In genomic region chr1:46612937-46613660, GRCh38 we compare ENCODE assay signal across 8 cellular contexts. TPM values are rescaled to one million over a fixed set of nuclear protein-coding genes. Genes with fewer than 3 reads are reported as not detected.
DNase-seq lines count a peak whose midpoint lies in the region; ATAC-seq and TF ChIP-seq lines count a peak whose summit lies in the region.

No MANE protein-coding gene starts in this region.

- H3K27ac Mint-ChIP-seq in CD4-positive, CD25-positive, alpha-beta regulatory T cell, result peak overlapping the region in 2 of 3 donors; percentile 35 to 59
- H3K27ac Mint-ChIP-seq in activated T-helper 1 cell treated with anti-CD3 and anti-CD28 coated beads, Interleukin-12 subunit alpha, Interleukin-12 subunit beta, Interleukin-2, Interleukin-4 antibody, amounts not matched to agents 30 ng/mL and 10 ng/mL and 1 ng/mL, durations not matched to agents 14 hours and 24 hours and 36 hours, result peak overlapping the region; percentile 19

- no peak overlapping the region for H3K4me3 ChIP-seq in CD4-positive, CD25-positive, alpha-beta regulatory T cell (ENCODE audit: low read depth, low read length)
- peak overlapping the region; percentile 18 to 34 for H3K4me3 ChIP-seq in right atrium auricular region
- H3K4me3 ChIP-seq in psoas muscle, result peak overlapping the region; percentile 46

- intact Hi-C loops in activated T-helper 1 cell treated with anti-CD3 and anti-CD28 coated beads, Interleukin-12 subunit alpha, Interleukin-12 subunit beta, Interleukin-2, Interleukin-4 antibody, amounts not matched to agents 30 ng/mL and 10 ng/mL and 1 ng/mL, durations not matched to agents 14 hours and 24 hours and 36 hours (cut with micrococcal nuclease), result no loop called here
- intact Hi-C loops in psoas muscle (cut with DNase I), result no loop called here

- WGBS in psoas muscle, 3 donors, result 49 to 57% (median 54%) methylated on average over 38 of the region's 38 CpGs

- no peak for ATAC-seq in CD4-positive, CD25-positive, alpha-beta regulatory T cell (ENCODE audit: low read depth in 2 of 2)
- ATAC-seq in psoas muscle (peak; percentile 52 to 73 (median 66)), HG03442 (IDR thresholded peaks at IDR 0.05; ENCODE audit: unreplicated experiment) (no peak), GM18861 (IDR thresholded peaks at IDR 0.05; ENCODE audit: unreplicated experiment) (no peak)

- peaks cover 49% of the 10 kb centered on the region for H3K4me1 ChIP-seq in CD4-positive, CD25-positive, alpha-beta regulatory T cell (ENCODE audit: control insufficient read depth, insufficient read depth, low read length, poor library complexity, severe bottlenecking)
- H3K4me1 ChIP-seq in right atrium auricular region, result peaks cover 0 to 59% of the 10 kb centered on the region in 2 donors
- peaks cover 63% of the 10 kb centered on the region for H3K4me1 ChIP-seq in psoas muscle

- H3K36me3 Mint-ChIP-seq in CD4-positive, CD25-positive, alpha-beta regulatory T cell, result peaks cover 31% of the 10 kb centered on the region
- H3K36me3 Mint-ChIP-seq in activated T-helper 1 cell treated with anti-CD3 and anti-CD28 coated beads, Interleukin-12 subunit alpha, Interleukin-12 subunit beta, Interleukin-2, Interleukin-4 antibody, amounts not matched to agents 30 ng/mL and 10 ng/mL and 1 ng/mL, durations not matched to agents 14 hours and 24 hours and 36 hours (ENCODE audit: low read depth), result peaks cover 35% of the 10 kb centered on the region

- no peaks in the 10 kb centered on the region for H3K27me3 Mint-ChIP-seq in CD4-positive, CD25-positive, alpha-beta regulatory T cell
- H3K27me3 Mint-ChIP-seq in activated T-helper 1 cell treated with anti-CD3 and anti-CD28 coated beads, Interleukin-12 subunit alpha, Interleukin-12 subunit beta, Interleukin-2, Interleukin-4 antibody, amounts not matched to agents 30 ng/mL and 10 ng/mL and 1 ng/mL, durations not matched to agents 14 hours and 24 hours and 36 hours (ENCODE audit: insufficient read depth), result no peaks in the 10 kb centered on the region

- H3K4me1 Mint-ChIP-seq in CD4-positive, CD25-positive, alpha-beta regulatory T cell, result peaks cover 0 to 75% (median 42%) of the 10 kb centered on the region in 4 donors
- peaks cover 40% of the 10 kb centered on the region for H3K4me1 Mint-ChIP-seq in activated T-helper 1 cell treated with anti-CD3 and anti-CD28 coated beads, Interleukin-12 subunit alpha, Interleukin-12 subunit beta, Interleukin-2, Interleukin-4 antibody, amounts not matched to agents 30 ng/mL and 10 ng/mL and 1 ng/mL, durations not matched to agents 14 hours and 24 hours and 36 hours (ENCODE audit: low read depth)

- H3K27me3 ChIP-seq in CD4-positive, CD25-positive, alpha-beta regulatory T cell (ENCODE audit: control insufficient read depth, insufficient read depth, low read length), result no peaks in the 10 kb centered on the region
- H3K27me3 ChIP-seq in right atrium auricular region (no peaks in the 10 kb centered on the region), psoas muscle (ENCODE audit: insufficient read depth in 3 of 3, low read length in 2 of 3) (no peaks in the 10 kb centered on the region)

- no peaks in the 10 kb centered on the region for H3K9me3 Mint-ChIP-seq in CD4-positive, CD25-positive, alpha-beta regulatory T cell
- no peaks in the 10 kb centered on the region for H3K9me3 Mint-ChIP-seq in activated T-helper 1 cell treated with anti-CD3 and anti-CD28 coated beads, Interleukin-12 subunit alpha, Interleukin-12 subunit beta, Interleukin-2, Interleukin-4 antibody, amounts not matched to agents 30 ng/mL and 10 ng/mL and 1 ng/mL, durations not matched to agents 14 hours and 24 hours and 36 hours

- DNase-seq in CD4-positive, CD25-positive, alpha-beta regulatory T cell, result no peak
- no peak for DNase-seq in activated T-helper 1 cell treated with anti-CD3 and anti-CD28 coated beads, Interleukin-12 subunit alpha, Interleukin-12 subunit beta, Interleukin-2, Interleukin-4 antibody, amounts not matched to agents 30 ng/mL and 10 ng/mL and 1 ng/mL, durations not matched to agents 14 hours and 24 hours and 36 hours (ENCODE audit: low spot score)
- DNase-seq in right atrium auricular region (ENCODE audit: low spot score) (no peak), psoas muscle (peak; percentile 73 to 92), DMS53 treated with DMSO at 0.1 percent for 48 hours (lab: John Stamatoyannopoulos, UW; ENCODE audit: unreplicated experiment) (no peak)
- DNase-seq in activated effector memory CD4-positive, alpha-beta T cell treated with Interleukin-2 at 50 U/mL for 16 hours, result no peak

- peak overlapping the region in 3 of 4 donors; percentile 50 to 73 (median 52) for H3K4me3 Mint-ChIP-seq in CD4-positive, CD25-positive, alpha-beta regulatory T cell
- H3K4me3 Mint-ChIP-seq in activated T-helper 1 cell treated with anti-CD3 and anti-CD28 coated beads, Interleukin-12 subunit alpha, Interleukin-12 subunit beta, Interleukin-2, Interleukin-4 antibody, amounts not matched to agents 30 ng/mL and 10 ng/mL and 1 ng/mL, durations not matched to agents 14 hours and 24 hours and 36 hours, result no peak overlapping the region

- H3K27ac ChIP-seq in CD4-positive, CD25-positive, alpha-beta regulatory T cell (ENCODE audit: insufficient read depth, low read length, poor library complexity, severe bottlenecking), result no peak overlapping the region
- H3K27ac ChIP-seq in right atrium auricular region, result peak overlapping the region; percentile 64 to 96
- H3K27ac ChIP-seq in psoas muscle, result peak overlapping the region; percentile 94

- H3K36me3 ChIP-seq in CD4-positive, CD25-positive, alpha-beta regulatory T cell (ENCODE audit: control insufficient read depth, insufficient read depth, low read length), result peaks cover 31% of the 10 kb centered on the region
- H3K36me3 ChIP-seq in right atrium auricular region (peaks cover 27% of the 10 kb centered on the region), psoas muscle (ENCODE audit: insufficient read depth in 1 of 2, low read depth in 1 of 2) (peaks cover 2 to 35% of the 10 kb centered on the region in 2 donors)

- no peaks in the 10 kb centered on the region for H3K9me3 ChIP-seq in CD4-positive, CD25-positive, alpha-beta regulatory T cell (ENCODE audit: control insufficient read depth in 2 of 2, low read length in 2 of 2)
- no peaks in the 10 kb centered on the region for H3K9me3 ChIP-seq in right atrium auricular region
- H3K9me3 ChIP-seq in psoas muscle, result no peaks in the 10 kb centered on the region

- TF ChIP-seq CTCF in right atrium auricular region (IDR thresholded peaks at IDR 0.05) (no peak), psoas muscle (IDR thresholded peaks at IDR 0.05) (no peak)

RNA-seq across cellular contexts. Expression of gene MOB3C, which starts 3.5 kb away (rescaled TPM):
- total RNA-seq in CD4-positive, CD25-positive, alpha-beta regulatory T cell, result 13.6 TPM
- 10 to 100 TPM in 2 of 4 donors, 1 to 10 TPM in 2; 6.4 to 16.0 (median 10.0) TPM for polyA plus RNA-seq in CD4-positive, CD25-positive, alpha-beta regulatory T cell
- total RNA-seq in activated T-helper 1 cell treated with anti-CD3 and anti-CD28 coated beads, Interleukin-12 subunit alpha, Interleukin-12 subunit beta, Interleukin-2, Interleukin-4 antibody, amounts not matched to agents 30 ng/mL and 10 ng/mL and 1 ng/mL, durations not matched to agents 14 hours and 24 hours and 36 hours, result 16.9 and 17.0 TPM in 2 replicates
- total RNA-seq in right atrium auricular region (10 to 100 TPM in 1 of 2 donors, 1 to 10 TPM in 1; 7.9 to 14.5 TPM), psoas muscle (10 to 100 TPM; 12.1 to 36.3 (median 28.5) TPM)
- 10 to 100 TPM in 2 of 3 donors, 1 to 10 TPM in 1; 8.7 to 17.9 (median 13.4) TPM for polyA plus RNA-seq in psoas muscle

RNA-seq across cellular contexts. Expression of gene MKNK1, which starts 9.0 kb away (rescaled TPM):
- 45.0 TPM for total RNA-seq in CD4-positive, CD25-positive, alpha-beta regulatory T cell
- 10 to 100 TPM; 15.8 to 17.2 (median 16.7) TPM for polyA plus RNA-seq in CD4-positive, CD25-positive, alpha-beta regulatory T cell
- total RNA-seq in activated T-helper 1 cell treated with anti-CD3 and anti-CD28 coated beads, Interleukin-12 subunit alpha, Interleukin-12 subunit beta, Interleukin-2, Interleukin-4 antibody, amounts not matched to agents 30 ng/mL and 10 ng/mL and 1 ng/mL, durations not matched to agents 14 hours and 24 hours and 36 hours, result 48.7 TPM in 2 replicates
- total RNA-seq in right atrium auricular region, result 10 to 100 TPM; 22.1 to 25.0 TPM
- 10 to 100 TPM; 32.2 to 46.7 (median 39.9) TPM for total RNA-seq in psoas muscle
- polyA plus RNA-seq in psoas muscle, result 10 to 100 TPM; 19.3 to 52.6 (median 23.8) TPM

RNA-seq across cellular contexts. Expression of gene ATPAF1, which starts 55.1 kb away (rescaled TPM):
- total RNA-seq in CD4-positive, CD25-positive, alpha-beta regulatory T cell, result 22.5 TPM
- polyA plus RNA-seq in CD4-positive, CD25-positive, alpha-beta regulatory T cell, result 10 to 100 TPM; 74.7 to 89.3 (median 80.8) TPM
- 40.9 and 46.3 TPM in 2 replicates for total RNA-seq in activated T-helper 1 cell treated with anti-CD3 and anti-CD28 coated beads, Interleukin-12 subunit alpha, Interleukin-12 subunit beta, Interleukin-2, Interleukin-4 antibody, amounts not matched to agents 30 ng/mL and 10 ng/mL and 1 ng/mL, durations not matched to agents 14 hours and 24 hours and 36 hours
- total RNA-seq in right atrium auricular region, result 100 to 1,000 TPM; 113 to 201 TPM
- 100 to 1,000 TPM in 3 of 4 donors, 10 to 100 TPM in 1; 98.3 to 114 (median 107) TPM for total RNA-seq in psoas muscle
- polyA plus RNA-seq in psoas muscle, result 100 to 1,000 TPM in 1 of 3 donors, 10 to 100 TPM in 2; 60.9 to 156 (median 82.0) TPM

RNA-seq across cellular contexts. Expression of gene TEX38, which starts 58.6 kb away (rescaled TPM):
- not detected for total RNA-seq in CD4-positive, CD25-positive, alpha-beta regulatory T cell
- polyA plus RNA-seq in CD4-positive, CD25-positive, alpha-beta regulatory T cell, result not detected
- 0.18 TPM in 1 of 2 replicates, not detected in the other for total RNA-seq in activated T-helper 1 cell treated with anti-CD3 and anti-CD28 coated beads, Interleukin-12 subunit alpha, Interleukin-12 subunit beta, Interleukin-2, Interleukin-4 antibody, amounts not matched to agents 30 ng/mL and 10 ng/mL and 1 ng/mL, durations not matched to agents 14 hours and 24 hours and 36 hours
- total RNA-seq in right atrium auricular region (not detected), psoas muscle (not detected)
- under 1 TPM in 1 of 3 donors, not detected in 2; 0.08 TPM for polyA plus RNA-seq in psoas muscle

Comparison
In these comparisons a context has a peak if more than half of its experiments do, and no peak if none do; other contexts are left out.
1. ATAC-seq: peak in psoas muscle (4 of 4); none in CD4-positive, CD25-positive, alpha-beta regulatory T cell (0 of 2), HG03442 (single experiment) and GM18861 (single experiment).
2. DNase-seq: peak in psoas muscle (2 of 2); none in CD4-positive, CD25-positive, alpha-beta regulatory T cell (0 of 3), activated T-helper 1 cell treated with anti-CD3 and anti-CD28 coated beads, Interleukin-12 subunit alpha, Interleukin-12 subunit beta, Interleukin-2, Interleukin-4 antibody, amounts not matched to agents 30 ng/mL and 10 ng/mL and 1 ng/mL, durations not matched to agents 14 hours and 24 hours and 36 hours (single experiment), right atrium auricular region (single experiment), activated effector memory CD4-positive, alpha-beta T cell treated with Interleukin-2 at 50 U/mL for 16 hours (single experiment) and DMS53 treated with DMSO at 0.1 percent for 48 hours (single experiment).